Comparison of ENCODE assay signal across 12 cellular contexts in genomic region chr2:77087987-77088414, GRCh38.
"Had no signal": no experiment of that assay in that cellular context is flagged by ENCODE, and none has a peak within 500 bp of the region (broad histone marks: within the 10 kb centered on the region; RNA-seq: fewer than 3 reads in every experiment).

No MANE protein-coding gene starts in this region.

- H3K27ac ChIP-seq: foreskin keratinocyte, heart left ventricle, suprapubic skin, upper lobe of right lung had no signal

- H3K4me3 Mint-ChIP-seq: activated CD4-positive, alpha-beta memory T cell treated with anti-CD3 and anti-CD28 coated beads, Interleukin-2, amount 10 ng/mL, durations not matched to agents 7 days and 5 days; naive thymus-derived CD8-positive, alpha-beta T cell had no signal

- H3K4me1 Mint-ChIP-seq: activated CD4-positive, alpha-beta memory T cell treated with anti-CD3 and anti-CD28 coated beads, Interleukin-2, amount 10 ng/mL, durations not matched to agents 7 days and 5 days had no signal

- H3K27ac Mint-ChIP-seq: activated CD4-positive, alpha-beta memory T cell treated with anti-CD3 and anti-CD28 coated beads, Interleukin-2, amount 10 ng/mL, durations not matched to agents 7 days and 5 days; naive thymus-derived CD8-positive, alpha-beta T cell had no signal

- H3K4me1 ChIP-seq: foreskin keratinocyte, heart left ventricle, suprapubic skin, upper lobe of right lung had no signal

- H3K9me3 ChIP-seq: heart left ventricle, mucosa of descending colon, suprapubic skin, upper lobe of right lung had no signal

- H3K36me3 ChIP-seq: heart left ventricle, suprapubic skin, upper lobe of right lung had no signal

- DNase-seq: activated CD4-positive, alpha-beta memory T cell treated with anti-CD3 and anti-CD28 coated beads, Interleukin-2, amount 10 ng/mL, durations not matched to agents 7 days and 5 days; activated CD4-positive, alpha-beta T cell treated with anti-CD3 and anti-CD28 coated beads for 1 hour; foreskin keratinocyte; heart left ventricle; left colon; mucosa of descending colon; naive thymus-derived CD8-positive, alpha-beta T cell; stimulated activated CD4-positive, alpha-beta T cell treated with anti-CD3 and anti-CD28 coated beads, Interleukin-12 subunit alpha, Interleukin-12 subunit beta, amount 100 ng/mL, for 4 hours; stimulated activated naive CD4-positive, alpha-beta T cell treated with Interleukin-2 at 50 U/mL for 16 hours; upper lobe of right lung had no signal

- H3K4me3 ChIP-seq: heart left ventricle, mucosa of descending colon, suprapubic skin, upper lobe of right lung had no signal

- H3K27me3 ChIP-seq: foreskin keratinocyte, heart left ventricle, suprapubic skin, upper lobe of right lung had no signal

- ATAC-seq: foreskin keratinocyte; heart left ventricle; left colon; mucosa of descending colon; naive thymus-derived CD8-positive, alpha-beta T cell; sciatic nerve; upper lobe of right lung had no signal

- H3K27me3 Mint-ChIP-seq: activated CD4-positive, alpha-beta memory T cell treated with anti-CD3 and anti-CD28 coated beads, Interleukin-2, amount 10 ng/mL, durations not matched to agents 7 days and 5 days had no signal
